Comparison of ENCODE assay signal across 26 cellular contexts in the genomic region with DNA sequence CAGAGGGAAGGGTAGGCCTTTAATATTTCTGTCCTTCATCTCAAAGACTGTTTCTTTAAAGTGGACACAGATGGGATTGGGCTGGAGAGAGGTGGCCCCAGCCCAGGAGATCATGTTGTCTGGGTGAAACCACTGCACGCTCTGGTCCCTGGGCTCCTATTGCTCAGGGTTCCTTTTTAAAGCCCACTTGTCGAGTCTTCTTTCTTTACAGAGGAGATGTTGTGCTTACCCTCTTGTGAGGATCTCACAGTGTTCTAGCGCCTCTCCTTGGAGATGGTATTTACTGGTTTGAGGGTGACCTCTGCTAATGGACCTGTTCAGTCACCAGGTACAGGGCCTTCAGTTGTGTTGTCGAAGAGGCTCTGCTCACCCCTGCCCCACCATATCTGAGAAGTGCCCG.
"Had no signal": no experiment of that assay in that cellular context is flagged by ENCODE, and none has a peak within 500 bp of the region (broad histone marks: within the 10 kb centered on the region; RNA-seq: fewer than 3 reads in every experiment).

No MANE protein-coding gene starts in this region.

- H3K9me3 ChIP-seq: SJSA1 had no signal

- H3K4me3 ChIP-seq: SJSA1 had no signal

- ATAC-seq: activated CD8-positive, alpha-beta memory T cell treated with anti-CD3 and anti-CD28 coated beads, Interleukin-2, amount 10 ng/mL, durations not matched to agents 7 days and 5 days; activated naive CD4-positive, alpha-beta T cell treated with anti-CD3 and anti-CD28 coated beads, Interleukin-2, amount 50 U/mL, for 72 hours; activated naive CD8-positive, alpha-beta T cell treated with anti-CD3 and anti-CD28 coated beads, Interleukin-2, amount 50 U/mL, for 24 hours; Panc1; SK-N-SH treated with all-trans-retinoic acid at 6 μM for 48 hours; WTC11 had no signal

- H3K36me3 ChIP-seq: SJSA1 had no signal

- H3K4me3 Mint-ChIP-seq: activated CD8-positive, alpha-beta memory T cell treated with anti-CD3 and anti-CD28 coated beads, Interleukin-2, amount 10 ng/mL, durations not matched to agents 7 days and 5 days; activated naive CD8-positive, alpha-beta T cell treated with anti-CD3 and anti-CD28 coated beads, Interleukin-2, amount 50 U/mL, for 24 hours; activated T-cell treated with anti-CD3 and anti-CD28 coated beads, Interleukin-2, amount 50 U/mL, for 24 hours; WTC11 had no signal

- H3K27me3 Mint-ChIP-seq: activated naive CD8-positive, alpha-beta T cell treated with anti-CD3 and anti-CD28 coated beads, Interleukin-2, amount 50 U/mL, for 24 hours; activated T-cell treated with anti-CD3 and anti-CD28 coated beads, Interleukin-2, amount 50 U/mL, for 24 hours had no signal

- DNase-seq: activated CD4-positive, alpha-beta T cell treated with anti-CD3 and anti-CD28 coated beads for 48 hours; activated CD4-positive, alpha-beta T cell treated with anti-CD3 and anti-CD28 coated beads, Interleukin-2, amount 50 U/mL, for 4 hours; activated CD4-positive, CD25-positive, alpha-beta regulatory T cell treated with anti-CD3 and anti-CD28 coated beads, Interleukin-2, amount 50 U/mL, for 72 hours; activated CD8-positive, alpha-beta memory T cell treated with anti-CD3 and anti-CD28 coated beads, Interleukin-2, amount 10 ng/mL, durations not matched to agents 7 days and 5 days; activated effector memory CD4-positive, alpha-beta T cell treated with anti-CD3 and anti-CD28 coated beads, Interleukin-2, amount 50 U/mL, for 16 hours; activated naive CD4-positive, alpha-beta T cell treated with Interleukin-2 at 50 U/mL for 16 hours; activated naive CD8-positive, alpha-beta T cell treated with anti-CD3 and anti-CD28 coated beads, Interleukin-2, amount 50 U/mL, for 24 hours; activated T-cell treated with anti-CD3 and anti-CD28 coated beads, Interleukin-2, amount 50 U/mL, for 24 hours; amniotic stem cell; MM.1S; NCI-H1105; NCI-H1436; NCI-H1694 treated with DMSO at 0.1 percent for 48 hours; NCI-H2029 treated with DMSO at 0.1 percent for 48 hours; NCI-H510A treated with DMSO at 0.1 percent for 48 hours; NCI-H69; NK-92 treated with Interleukin-12 subunit alpha and Interleukin-12 subunit beta, amount 100 ng/mL, for 24 hours; OCI-M1; Right ventricle myocardium superior; RPMI8226; SW 1271 had no signal

- H3K9me3 Mint-ChIP-seq: activated naive CD4-positive, alpha-beta T cell treated with anti-CD3 and anti-CD28 coated beads, Interleukin-2, amount 50 U/mL, for 72 hours; activated naive CD8-positive, alpha-beta T cell treated with anti-CD3 and anti-CD28 coated beads, Interleukin-2, amount 50 U/mL, for 24 hours; activated T-cell treated with anti-CD3 and anti-CD28 coated beads, Interleukin-2, amount 50 U/mL, for 24 hours had no signal

- H3K36me3 Mint-ChIP-seq: activated CD8-positive, alpha-beta memory T cell treated with anti-CD3 and anti-CD28 coated beads, Interleukin-2, amount 10 ng/mL, durations not matched to agents 7 days and 5 days; activated naive CD4-positive, alpha-beta T cell treated with anti-CD3 and anti-CD28 coated beads, Interleukin-2, amount 50 U/mL, for 72 hours had no signal

- H3K27ac Mint-ChIP-seq: activated CD8-positive, alpha-beta memory T cell treated with anti-CD3 and anti-CD28 coated beads, Interleukin-2, amount 10 ng/mL, durations not matched to agents 7 days and 5 days; activated naive CD4-positive, alpha-beta T cell treated with anti-CD3 and anti-CD28 coated beads, Interleukin-2, amount 50 U/mL, for 72 hours; activated naive CD8-positive, alpha-beta T cell treated with anti-CD3 and anti-CD28 coated beads, Interleukin-2, amount 50 U/mL, for 24 hours; activated T-cell treated with anti-CD3 and anti-CD28 coated beads, Interleukin-2, amount 50 U/mL, for 24 hours; WTC11 had no signal

- H3K27ac ChIP-seq: SJSA1 had no signal
